Comparison of ENCODE assay signal across 10 cellular contexts in the genomic region with DNA sequence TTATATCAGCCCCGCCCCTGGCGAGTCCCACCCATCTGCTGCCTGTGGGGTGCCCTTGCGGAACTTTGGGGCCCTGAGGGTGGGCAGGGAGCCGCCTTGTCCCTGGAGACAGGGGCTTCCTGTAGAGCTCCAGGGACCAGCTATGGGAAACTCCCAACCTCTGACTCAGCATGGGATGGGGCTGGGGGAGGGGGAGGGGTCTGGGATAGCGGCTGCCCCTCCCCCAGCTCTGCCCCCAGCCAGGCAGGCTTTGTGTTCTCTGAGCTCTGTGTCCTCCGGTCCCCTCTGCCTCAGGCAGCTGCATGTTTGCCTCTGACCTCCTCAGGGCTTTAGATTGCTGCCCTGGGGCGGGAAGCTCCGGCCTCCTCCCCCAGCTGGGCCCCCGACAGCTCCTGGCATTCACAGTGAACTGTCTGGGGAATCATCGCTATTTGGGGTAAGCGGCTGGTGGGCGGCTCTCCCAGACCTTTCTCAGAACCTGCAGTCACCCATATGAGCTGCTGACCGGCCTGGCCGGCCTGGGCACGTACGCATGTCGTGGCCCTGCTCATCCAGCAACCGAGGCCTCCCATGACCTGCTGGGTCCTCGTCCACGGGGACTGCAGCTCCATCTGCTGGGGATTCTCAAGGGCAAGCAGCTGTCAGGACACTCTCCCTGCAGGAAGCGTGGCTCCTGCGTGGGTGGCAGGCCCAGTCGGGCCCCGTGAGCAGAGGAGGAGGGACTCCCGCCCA. TPM values are rescaled to one million over a fixed set of nuclear protein-coding genes. Genes with fewer than 3 reads are reported as not detected.
DNase-seq lines count a peak whose midpoint lies in the region; ATAC-seq and TF ChIP-seq lines count a peak whose summit lies in the region.
"Had no signal": no experiment of that assay in that cellular context is flagged by ENCODE, and none has a peak within 500 bp of the region (broad histone marks: within the 10 kb centered on the region; RNA-seq: fewer than 3 reads in every experiment).

No MANE protein-coding gene starts in this region.

- peak overlapping the region; percentile 73 for H2BK15ac ChIP-seq in mesenchymal stem cell (ENCODE audit: low read depth, poor library complexity, severe bottlenecking)

- 11% methylated on average over 24 of the region's 25 CpGs for WGBS in mesenchymal stem cell

- H3K4me3 ChIP-seq in AG04449 (ENCODE audit: low read depth, low read length) = no peak overlapping the region
- no peak overlapping the region for H3K4me3 ChIP-seq in Loucy (ENCODE audit: low read length, poor library complexity, severe bottlenecking)
- no peak overlapping the region for H3K4me3 ChIP-seq in epithelial cell of esophagus (ENCODE audit: low read length)
- H3K4me3 ChIP-seq in mesenchymal stem cell (ENCODE audit: insufficient read depth in 1 of 2, low read depth in 1 of 2, low read length in 2 of 2) = no peak overlapping the region
- H3K4me3 ChIP-seq in MG63 = no peak overlapping the region

- H3K4me1 ChIP-seq in Loucy (ENCODE audit: insufficient read depth, low read length, poor library complexity, severe bottlenecking) (no peaks in the 10 kb centered on the region), mesenchymal stem cell (ENCODE audit: control insufficient read depth, insufficient read depth, low read depth, low read length) (peaks cover 54% of the 10 kb centered on the region)

- peak overlapping the region; percentile 75 for H2BK12ac ChIP-seq in mesenchymal stem cell (ENCODE audit: low read length in 2 of 2)

- H3K9ac ChIP-seq in Loucy (ENCODE audit: low read depth, low read length, poor library complexity, severe bottlenecking) (no peak overlapping the region), mesenchymal stem cell (ENCODE audit: low read length) (no peak overlapping the region)

- POLR2A ChIA-PET in AG04449 (lab: Yijun Ruan, JAX) = no interaction called here

- CTCF ChIA-PET in AG04449 (lab: Yijun Ruan, JAX) = interaction anchor here (0.8 to 4.1 kb wide), 16 partner anchors 9 to 153 kb away, joined by 3 to 92 read pairs (median 6); partner anchors contain the start of genes ARHGEF16 and TPRG1L

- no peak overlapping the region for H3K23ac ChIP-seq in mesenchymal stem cell (ENCODE audit: low read length in 2 of 2)

- no peaks in the 10 kb centered on the region for H3K27me3 ChIP-seq in Loucy (ENCODE audit: insufficient read depth, low read length, poor library complexity, severe bottlenecking)
- H3K27me3 ChIP-seq in mesenchymal stem cell (ENCODE audit: control insufficient read depth in 1 of 2, insufficient read depth in 1 of 2, low read length in 2 of 2) = peaks cover 0 to 50% of the 10 kb centered on the region in 2 experiments
- no peaks in the 10 kb centered on the region for H3K27me3 ChIP-seq in MG63

- H3K79me1 ChIP-seq in mesenchymal stem cell (replicated peaks; ENCODE audit: low read length, poor library complexity, severe bottlenecking) = no peaks in the 10 kb centered on the region

- no peak overlapping the region for H2BK5ac ChIP-seq in mesenchymal stem cell (ENCODE audit: low read depth, low read length, poor library complexity, severe bottlenecking)

- ATAC-seq in GM18907 (IDR thresholded peaks at IDR 0.05; ENCODE audit: unreplicated experiment) = no peak
- ATAC-seq in HG03097 (IDR thresholded peaks at IDR 0.05; ENCODE audit: low FRiP score, unreplicated experiment) = no peak

- peak overlapping the region in 1 of 2 experiments; percentile 96 for H3K14ac ChIP-seq in mesenchymal stem cell (ENCODE audit: low read length in 2 of 2)

- peak overlapping the region; percentile 73 to 84 for H3K18ac ChIP-seq in mesenchymal stem cell (ENCODE audit: low read depth in 1 of 2, low read length in 2 of 2)

- H3K79me2 ChIP-seq in Loucy (ENCODE audit: insufficient read depth, low read length) = no peaks in the 10 kb centered on the region

- H3K4me2 ChIP-seq in Loucy (ENCODE audit: low read depth, low read length, poor library complexity, severe bottlenecking) (no peak overlapping the region), mesenchymal stem cell (ENCODE audit: low read length, poor library complexity, severe bottlenecking) (peak overlapping the region; percentile 47)

- DNase-seq in AG04449 (ENCODE audit: low read depth, low spot score) = no peak
- DNase-seq in epithelial cell of esophagus (ENCODE audit: low read depth) = peak; percentile 51
- peak; percentile 80 for DNase-seq in mesenchymal stem cell
- DNase-seq in MG63 = no peak
- no peak for DNase-seq in G401 (ENCODE audit: low spot score)
- DNase-seq: GF-D8; stimulated activated CD8-positive, alpha-beta memory T cell treated with anti-CD3 and anti-CD28 coated beads, Interleukin-4, amount 100 ng/mL, for 48 hours had no signal

- H3K9me3 ChIP-seq in Loucy (ENCODE audit: insufficient read depth, low read depth, low read length) (no peaks in the 10 kb centered on the region), mesenchymal stem cell (ENCODE audit: control insufficient read depth, low read length) (no peaks in the 10 kb centered on the region), MG63 (no peaks in the 10 kb centered on the region)

- H3K36me3 ChIP-seq in Loucy (ENCODE audit: insufficient read depth, low read length) (no peaks in the 10 kb centered on the region), mesenchymal stem cell (ENCODE audit: control insufficient read depth in 1 of 2, insufficient read depth in 2 of 2, low read depth in 1 of 2, low read length in 2 of 2) (no peaks in the 10 kb centered on the region), MG63 (no peaks in the 10 kb centered on the region)

- no peaks in the 10 kb centered on the region for H4K20me1 ChIP-seq in Loucy (ENCODE audit: insufficient read depth, low read length, poor library complexity, severe bottlenecking)

- H4K8ac ChIP-seq in mesenchymal stem cell (ENCODE audit: low read length) = peak overlapping the region; percentile 81

- H2AK5ac ChIP-seq in mesenchymal stem cell (ENCODE audit: low read length, severe bottlenecking) = no peak overlapping the region

- peak overlapping the region; percentile 34 for H3K27ac ChIP-seq in mesenchymal stem cell (ENCODE audit: low read length, poor library complexity, severe bottlenecking)

- H3K4ac ChIP-seq in mesenchymal stem cell (ENCODE audit: low read depth in 1 of 2, low read length in 2 of 2) = peak overlapping the region; percentile 59 to 84

- H2AFZ ChIP-seq in Loucy (ENCODE audit: low read length) (no peak overlapping the region), mesenchymal stem cell (ENCODE audit: low read depth, low read length) (no peak overlapping the region)

- in situ Hi-C loops in G401 (cut with HindIII; ENCODE audit: low sequenced_read_pairs) = no loop called here

- H3K9me2 ChIP-seq in Loucy (replicated peaks; ENCODE audit: low read depth, low read length) = no peaks in the 10 kb centered on the region

- peak overlapping the region; percentile 85 for H4K91ac ChIP-seq in mesenchymal stem cell (ENCODE audit: low read length)

- H2BK120ac ChIP-seq in mesenchymal stem cell (ENCODE audit: low read depth, low read length) = peak overlapping the region; percentile 73

- TF ChIP-seq CTCF in AG04449 (IDR thresholded peaks at IDR 0.05; ENCODE audit: insufficient read depth, low read length, missing control alignments) (peak; percentile 69), Loucy (conservative IDR thresholded peaks at IDR 0.05; ENCODE audit: low read length) (peak; percentile 31), epithelial cell of esophagus (IDR thresholded peaks at IDR 0.05; ENCODE audit: insufficient read depth, low read depth, low read length, missing control alignments) (peak; percentile 45)

- no peaks in the 10 kb centered on the region for H3F3A ChIP-seq in Loucy (ENCODE audit: low read depth)

RNA-seq across cellular contexts. Expression of gene ARHGEF16, which starts 17.1 kb away (rescaled TPM):
- 0.73 TPM for polyA plus RNA-seq in mesenchymal stem cell (2013, experiment 1 of 2)
- polyA plus RNA-seq in mesenchymal stem cell (2013, experiment 2 of 2) = 0.49 TPM
- 0.13 TPM in 1 of 2 replicates, not detected in the other for total RNA-seq in MG63 (2014; rRNA removed; shearing (Covaris generic); ENCODE audit: low replicate concordance)
- 16.0 and 20.2 TPM in 2 replicates for total RNA-seq in G401 (2014; rRNA removed; shearing (Covaris generic))

Comparison
In these comparisons a context has a peak if more than half of its experiments do, and no peak if none do; other contexts are left out.
1. DNase-seq: peak in epithelial cell of esophagus (single experiment) and mesenchymal stem cell (single experiment); none in AG04449 (single experiment), MG63 (single experiment) and G401 (single experiment).
2. RNA of gene ARHGEF16, which starts 17.1 kb away (total RNA-seq): 16.0 to 20.2 TPM in G401; 0.13 TPM in MG63; every median in the first group is over 10 times any median in the second.
3. Peak in every context shown above with its lines, with median percentiles within 50 percentile points of each other: CTCF ChIP-seq.